Comparison of ENCODE assay signal across 14 cellular contexts in genomic region chr10:79310911-79311573, GRCh38. TPM values are rescaled to one million over a fixed set of nuclear protein-coding genes. Genes with fewer than 3 reads are reported as not detected.
DNase-seq lines count a peak whose midpoint lies in the region; ATAC-seq and TF ChIP-seq lines count a peak whose summit lies in the region.
"Had no signal": no experiment of that assay in that cellular context is flagged by ENCODE, and none has a peak within 500 bp of the region (broad histone marks: within the 10 kb centered on the region; RNA-seq: fewer than 3 reads in every experiment).

No MANE protein-coding gene starts in this region.

- H3K27me3 ChIP-seq in left lung (no peaks in the 10 kb centered on the region), Peyer's patch (no peaks in the 10 kb centered on the region)

- H3K4me1 Mint-ChIP-seq in activated CD4-positive, alpha-beta T cell treated with anti-CD3 and anti-CD28 coated beads for 36 hours = peaks cover 7% of the 10 kb centered on the region
- peaks cover 17% of the 10 kb centered on the region for H3K4me1 Mint-ChIP-seq in stimulated activated memory B cell treated with anti-CD40 and anti-IgM and Interleukin-4, amounts not matched to agents 10 μg/mL and 1 μg/mL and 100 μg/mL, for 72 hours

- CTCF ChIA-PET in activated CD4-positive, alpha-beta T cell treated with anti-CD3 and anti-CD28 coated beads for 36 hours (lab: Charles Lee) = no interaction called here

- no peaks in the 10 kb centered on the region for H3K27me3 Mint-ChIP-seq in activated CD4-positive, alpha-beta T cell treated with anti-CD3 and anti-CD28 coated beads for 36 hours
- no peaks in the 10 kb centered on the region for H3K27me3 Mint-ChIP-seq in stimulated activated memory B cell treated with anti-CD40 and anti-IgM and Interleukin-4, amounts not matched to agents 10 μg/mL and 1 μg/mL and 100 μg/mL, for 72 hours
- H3K27me3 Mint-ChIP-seq: CD4-positive, alpha-beta memory T cell had no signal

- no peak for TF ChIP-seq CTCF in left lung (IDR thresholded peaks at IDR 0.05)
- TF ChIP-seq CTCF in Peyer's patch (IDR thresholded peaks at IDR 0.05) = no peak

- intact Hi-C loops in activated CD4-positive, alpha-beta T cell treated with anti-CD3 and anti-CD28 coated beads for 36 hours (cut with DNase I, micrococcal nuclease) = loop anchor here in 1 of 2 experiments (1.0 kb wide), 1 partner anchor 58 kb away; no protein-coding TSS in a partner anchor
- intact Hi-C loops in left lung (cut with DNase I) = no loop called here

- H3K27ac ChIP-seq in left lung (no peak overlapping the region), Peyer's patch (no peak overlapping the region)

- H3K4me3 Mint-ChIP-seq in activated CD4-positive, alpha-beta T cell treated with anti-CD3 and anti-CD28 coated beads for 36 hours = no peak overlapping the region
- no peak overlapping the region for H3K4me3 Mint-ChIP-seq in stimulated activated memory B cell treated with anti-CD40 and anti-IgM and Interleukin-4, amounts not matched to agents 10 μg/mL and 1 μg/mL and 100 μg/mL, for 72 hours
- H3K4me3 Mint-ChIP-seq: CD4-positive, alpha-beta memory T cell; T-helper 2 cell treated with Interferon-gamma antibody and Interleukin-4, amounts not matched to agents 5 μg/mL and 100 μg/mL, for 36 hours had no signal

- TF ChIP-seq POLR2A in Peyer's patch (IDR thresholded peaks at IDR 0.05) = no peak

- no peaks in the 10 kb centered on the region for H3K9me3 Mint-ChIP-seq in activated CD4-positive, alpha-beta T cell treated with anti-CD3 and anti-CD28 coated beads for 36 hours (ENCODE audit: low read depth)
- H3K9me3 Mint-ChIP-seq in stimulated activated memory B cell treated with anti-CD40 and anti-IgM and Interleukin-4, amounts not matched to agents 10 μg/mL and 1 μg/mL and 100 μg/mL, for 72 hours = no peaks in the 10 kb centered on the region
- H3K9me3 Mint-ChIP-seq: CD4-positive, alpha-beta memory T cell; T-helper 2 cell treated with Interferon-gamma antibody and Interleukin-4, amounts not matched to agents 5 μg/mL and 100 μg/mL, for 36 hours had no signal

- no peak overlapping the region for H3K27ac Mint-ChIP-seq in activated CD4-positive, alpha-beta T cell treated with anti-CD3 and anti-CD28 coated beads for 36 hours
- peak overlapping the region; percentile 29 for H3K27ac Mint-ChIP-seq in stimulated activated memory B cell treated with anti-CD40 and anti-IgM and Interleukin-4, amounts not matched to agents 10 μg/mL and 1 μg/mL and 100 μg/mL, for 72 hours

- H3K36me3 Mint-ChIP-seq in activated CD4-positive, alpha-beta T cell treated with anti-CD3 and anti-CD28 coated beads for 36 hours (ENCODE audit: low read depth) = peaks cover 24% of the 10 kb centered on the region
- H3K36me3 Mint-ChIP-seq in stimulated activated memory B cell treated with anti-CD40 and anti-IgM and Interleukin-4, amounts not matched to agents 10 μg/mL and 1 μg/mL and 100 μg/mL, for 72 hours = peaks cover 86% of the 10 kb centered on the region

- POLR2A ChIA-PET in activated CD4-positive, alpha-beta T cell treated with anti-CD3 and anti-CD28 coated beads for 36 hours (lab: Charles Lee) = no interaction called here

- no peak for DNase-seq in activated CD4-positive, alpha-beta T cell treated with anti-CD3 and anti-CD28 coated beads for 36 hours
- DNase-seq in activated CD4-positive, alpha-beta T cell treated with anti-CD3 and anti-CD28 coated beads for 4 hours = no peak
- DNase-seq in ecto neural progenitor cell (ENCODE audit: low spot score) (peak; percentile 64), left lung (peak; percentile 29 to 73), Peyer's patch (no peak)
- DNase-seq: activated CD4-positive, alpha-beta T cell treated with anti-CD3 and anti-CD28 coated beads, Interleukin-2, amount 50 U/mL, for 1 hour; NCI-H187 treated with DMSO at 0.1 percent for 48 hours; NCI-H774; stimulated activated CD4-positive, alpha-beta T cell treated with anti-CD3 and anti-CD28 coated beads, Interleukin-2, amount 100 ng/mL, for 48 hours had no signal

- H3K36me3 ChIP-seq in left lung (peaks cover 0 to 100% of the 10 kb centered on the region in 2 donors), Peyer's patch (peaks cover 0 to 77% (median 0%) of the 10 kb centered on the region in 3 donors)

- H3K9me3 ChIP-seq in left lung = no peaks in the 10 kb centered on the region
- H3K9me3 ChIP-seq in Peyer's patch = no peaks in the 10 kb centered on the region

- H3K4me1 ChIP-seq in left lung (peaks cover 0 to 9% of the 10 kb centered on the region in 2 donors), Peyer's patch (peaks cover 0 to 13% (median 0%) of the 10 kb centered on the region in 4 donors)

- H3K4me3 ChIP-seq in left lung = no peak overlapping the region
- H3K4me3 ChIP-seq in Peyer's patch = no peak overlapping the region

- peak; percentile 20 for ATAC-seq in activated CD4-positive, alpha-beta T cell treated with anti-CD3 and anti-CD28 coated beads for 36 hours
- no peak for ATAC-seq in left lung
- peak; percentile 24 for ATAC-seq in stimulated activated memory B cell treated with anti-CD40 and anti-IgM and Interleukin-4, amounts not matched to agents 10 μg/mL and 1 μg/mL and 100 μg/mL, for 72 hours
- ATAC-seq in GM21723 (IDR thresholded peaks at IDR 0.05; ENCODE audit: unreplicated experiment) = no peak
- no peak for ATAC-seq in HG03378 (IDR thresholded peaks at IDR 0.05; ENCODE audit: unreplicated experiment)

RNA-seq across cellular contexts. Expression of gene PPIF, which starts 36.2 kb away (rescaled TPM):
- total RNA-seq in activated CD4-positive, alpha-beta T cell treated with anti-CD3 and anti-CD28 coated beads for 36 hours = 10 to 100 TPM; 92.3 to 96.1 TPM
- total RNA-seq in left lung (10 to 100 TPM; 32.9 to 75.6 TPM), Peyer's patch (10 to 100 TPM; 35.7 to 57.8 (median 45.0) TPM)

Comparison
In these comparisons a context has a peak if more than half of its experiments do, and no peak if none do; other contexts are left out.
1. ATAC-seq: peak in activated CD4-positive, alpha-beta T cell treated with anti-CD3 and anti-CD28 coated beads for 36 hours (single experiment) and stimulated activated memory B cell treated with anti-CD40 and anti-IgM and Interleukin-4, amounts not matched to agents 10 μg/mL and 1 μg/mL and 100 μg/mL, for 72 hours (single experiment); none in left lung (single experiment), GM21723 (single experiment) and HG03378 (single experiment).
2. DNase-seq: peak in ecto neural progenitor cell (single experiment) and left lung (2 of 2); none in activated CD4-positive, alpha-beta T cell treated with anti-CD3 and anti-CD28 coated beads for 36 hours (single experiment), activated CD4-positive, alpha-beta T cell treated with anti-CD3 and anti-CD28 coated beads for 4 hours (0 of 2) and Peyer's patch (0 of 3).